In the genomic region with DNA sequence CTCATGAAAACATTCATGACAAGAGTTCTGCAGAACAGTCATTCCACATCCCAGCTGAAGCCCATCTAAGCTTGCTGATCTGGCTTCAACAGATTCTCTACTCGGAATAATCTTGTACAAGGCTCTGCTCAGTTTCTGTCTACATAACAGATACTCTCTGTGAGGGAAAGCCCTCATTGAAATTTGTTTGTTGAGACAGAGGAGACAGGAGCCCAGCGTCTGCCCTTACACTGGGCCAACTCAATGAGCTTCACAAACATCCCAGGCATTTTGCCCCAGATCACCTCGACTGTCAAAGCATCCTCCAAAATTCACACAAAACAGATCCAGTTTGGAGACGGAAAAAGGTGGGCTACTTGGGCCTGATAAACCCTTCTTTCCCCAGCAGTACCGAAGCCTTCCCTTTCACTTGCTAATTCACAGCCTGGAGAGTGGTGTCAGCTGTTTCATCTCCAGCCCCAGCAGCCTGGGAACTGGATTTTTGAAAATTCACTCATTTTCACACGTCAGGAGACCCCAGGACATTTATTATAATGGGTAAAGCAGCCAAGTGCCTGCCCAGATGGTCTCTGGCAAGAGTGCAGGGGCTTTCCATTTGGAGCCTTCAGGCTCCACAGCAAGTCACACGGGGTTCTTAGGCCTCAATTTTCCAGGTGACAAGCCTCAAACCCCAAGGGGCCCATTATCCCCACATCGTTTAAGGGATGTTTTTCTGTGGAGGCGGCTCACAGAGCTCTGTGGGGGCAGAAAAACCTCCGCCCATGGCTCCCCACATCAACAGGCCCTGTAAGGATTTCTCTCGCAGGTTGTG, we compare ENCODE assay signal across 13 cellular contexts. TPM values are rescaled to one million over a fixed set of nuclear protein-coding genes. Genes with fewer than 3 reads are reported as not detected.
A peak's percentile ranks its signal among the peaks of the same experiment; 100 is the strongest.
DNase-seq lines count a peak whose midpoint lies in the region; ATAC-seq and TF ChIP-seq lines count a peak whose summit lies in the region.
"Had no signal": no experiment of that assay in that cellular context is flagged by ENCODE, and none has a peak within 500 bp of the region (broad histone marks: within the 10 kb centered on the region; RNA-seq: fewer than 3 reads in every experiment).

No MANE protein-coding gene starts in this region.

- no peak for ATAC-seq in CD4-positive, CD25-positive, alpha-beta regulatory T cell (ENCODE audit: low read depth in 2 of 2)
- no peak for ATAC-seq in Panc1
- ATAC-seq: sciatic nerve had no signal

- peak overlapping the region; percentile 56 for H3K4me3 ChIP-seq in CD4-positive, CD25-positive, alpha-beta regulatory T cell (ENCODE audit: low read depth, low read length)
- H3K4me3 ChIP-seq in Panc1 (ENCODE audit: low read depth in 2 of 2, low read length in 2 of 2) = no peak overlapping the region
- peak overlapping the region; percentile 26 for H3K4me3 ChIP-seq in iPS-18a (ENCODE audit: low read length)

- BruUV-seq in Panc1 (replicated peaks; lab: Mats Ljungman, UMichigan) = no TSS peak

- no peaks in the 10 kb centered on the region for H3K9me3 ChIP-seq in CD4-positive, CD25-positive, alpha-beta regulatory T cell (ENCODE audit: control insufficient read depth in 2 of 2, low read length in 2 of 2)
- H3K9me3 ChIP-seq in Panc1 (ENCODE audit: control insufficient read depth, insufficient read depth, low read depth, low read length) (no peaks in the 10 kb centered on the region), iPS-18a (ENCODE audit: control insufficient read depth, low read depth, low read length) (no peaks in the 10 kb centered on the region)

- intact Hi-C loops in Panc1 (cut with micrococcal nuclease; ENCODE audit: unreplicated experiment) = no loop called here

- H3K27ac ChIP-seq in CD4-positive, CD25-positive, alpha-beta regulatory T cell (ENCODE audit: insufficient read depth, low read length, poor library complexity, severe bottlenecking) = peak overlapping the region; percentile 81
- H3K27ac ChIP-seq in Panc1 (ENCODE audit: low read length) = peak overlapping the region; percentile 69
- no peak overlapping the region for H3K27ac ChIP-seq in iPS-18a (ENCODE audit: low read length)

- H3K36me3 ChIP-seq in CD4-positive, CD25-positive, alpha-beta regulatory T cell (ENCODE audit: control insufficient read depth, insufficient read depth, low read length) = no peaks in the 10 kb centered on the region
- H3K36me3 ChIP-seq in Panc1 (ENCODE audit: control insufficient read depth, insufficient read depth, low read length) (no peaks in the 10 kb centered on the region), iPS-18a (ENCODE audit: control insufficient read depth, low read depth, low read length) (no peaks in the 10 kb centered on the region)

- no peaks in the 10 kb centered on the region for H3K9me3 Mint-ChIP-seq in CD4-positive, CD25-positive, alpha-beta regulatory T cell
- H3K9me3 Mint-ChIP-seq: nephron progenitor cell; T-helper 2 cell treated with Interferon-gamma antibody and Interleukin-4, amounts not matched to agents 5 μg/mL and 100 μg/mL, for 36 hours had no signal

- CTCF ChIA-PET in Panc1 (lab: Charles Lee) = no interaction called here

- peaks cover 44 to 96% (median 72%) of the 10 kb centered on the region in 4 donors for H3K4me1 Mint-ChIP-seq in CD4-positive, CD25-positive, alpha-beta regulatory T cell

- H3K27me3 Mint-ChIP-seq in CD4-positive, CD25-positive, alpha-beta regulatory T cell = no peaks in the 10 kb centered on the region

- peak overlapping the region; percentile 86 to 99 (median 98) for H3K27ac Mint-ChIP-seq in CD4-positive, CD25-positive, alpha-beta regulatory T cell
- H3K27ac Mint-ChIP-seq: nephron progenitor cell; T-helper 2 cell treated with Interferon-gamma antibody and Interleukin-4, amounts not matched to agents 5 μg/mL and 100 μg/mL, for 36 hours had no signal

- in situ Hi-C loops in Panc1 (cut with HindIII; ENCODE audit: low pct_unique_long_range_greater_than_20kb, low sequenced_read_pairs) = no loop called here

- no peaks in the 10 kb centered on the region for H3K27me3 ChIP-seq in CD4-positive, CD25-positive, alpha-beta regulatory T cell (ENCODE audit: control insufficient read depth, insufficient read depth, low read length)
- no peaks in the 10 kb centered on the region for H3K27me3 ChIP-seq in Panc1 (ENCODE audit: control insufficient read depth, insufficient read depth, low read length)
- H3K27me3 ChIP-seq in iPS-18a (ENCODE audit: control insufficient read depth, insufficient read depth, low read length) = no peaks in the 10 kb centered on the region

- H3K4me3 Mint-ChIP-seq in CD4-positive, CD25-positive, alpha-beta regulatory T cell = peak overlapping the region; percentile 71 to 89 (median 80)
- H3K4me3 Mint-ChIP-seq: nephron progenitor cell; T-helper 2 cell treated with Interferon-gamma antibody and Interleukin-4, amounts not matched to agents 5 μg/mL and 100 μg/mL, for 36 hours had no signal

- DNase-seq in CD4-positive, CD25-positive, alpha-beta regulatory T cell = no peak
- DNase-seq in DMS79 treated with DMSO at 0.1 percent for 48 hours (lab: John Stamatoyannopoulos, UW) = peak; percentile 78
- no peak for DNase-seq in Panc1 (ENCODE audit: low read depth, low spot score)
- DNase-seq in NCI-H187 treated with DMSO at 0.1 percent for 48 hours (lab: John Stamatoyannopoulos, UW) = no peak
- DNase-seq in amniotic stem cell (lab: John Stamatoyannopoulos, UW) = no peak
- no peak for DNase-seq in NCI-H2196 (lab: John Stamatoyannopoulos, UW; ENCODE audit: unreplicated experiment)
- DNase-seq: effector CD8-positive, alpha-beta T cell; foreskin melanocyte; NCI-H1930; nephron progenitor cell had no signal

- TF ChIP-seq CTCF in Panc1 (IDR thresholded peaks at IDR 0.05) = no peak

- peaks cover 12% of the 10 kb centered on the region for H3K36me3 Mint-ChIP-seq in CD4-positive, CD25-positive, alpha-beta regulatory T cell

- peaks cover 87% of the 10 kb centered on the region for H3K4me1 ChIP-seq in CD4-positive, CD25-positive, alpha-beta regulatory T cell (ENCODE audit: control insufficient read depth, insufficient read depth, low read length, poor library complexity, severe bottlenecking)
- peaks cover 50% of the 10 kb centered on the region for H3K4me1 ChIP-seq in Panc1 (ENCODE audit: control insufficient read depth, insufficient read depth, low read length)
- peaks cover 11% of the 10 kb centered on the region for H3K4me1 ChIP-seq in iPS-18a (ENCODE audit: control insufficient read depth, low read depth, low read length)

- POLR2A ChIA-PET in Panc1 (lab: Charles Lee) = no interaction called here

- H3K9ac ChIP-seq in iPS-18a (ENCODE audit: low read length) = no peak overlapping the region

RNA-seq across cellular contexts. Expression of gene CCDC167, which starts 7.3 kb away (rescaled TPM):
- total RNA-seq in CD4-positive, CD25-positive, alpha-beta regulatory T cell = 43.6 TPM
- polyA plus RNA-seq in CD4-positive, CD25-positive, alpha-beta regulatory T cell = 100 to 1,000 TPM; 172 to 274 (median 229) TPM
- total RNA-seq in Panc1 (2021; ENCODE audit: unreplicated experiment) = 57.6 TPM
- 48.1 TPM for polyA plus RNA-seq in Panc1 (2012; ENCODE audit: insufficient read length)

RNA-seq across cellular contexts. Expression of gene CMTR1, which starts 59.4 kb away (rescaled TPM):
- 91.2 TPM for total RNA-seq in CD4-positive, CD25-positive, alpha-beta regulatory T cell
- 10 to 100 TPM; 27.8 to 31.2 (median 29.1) TPM for polyA plus RNA-seq in CD4-positive, CD25-positive, alpha-beta regulatory T cell
- 37.7 TPM for total RNA-seq in Panc1 (2021; ENCODE audit: unreplicated experiment)
- 37.1 TPM for polyA plus RNA-seq in Panc1 (2012; ENCODE audit: insufficient read length)

Comparison
In these comparisons a context has a peak if more than half of its experiments do, and no peak if none do; other contexts are left out.
1. H3K4me3 ChIP-seq: peak in CD4-positive, CD25-positive, alpha-beta regulatory T cell (single experiment) and iPS-18a (single experiment); none in Panc1 (0 of 2).